10 cellular contexts compared by ENCODE assay signal in the genomic region with DNA sequence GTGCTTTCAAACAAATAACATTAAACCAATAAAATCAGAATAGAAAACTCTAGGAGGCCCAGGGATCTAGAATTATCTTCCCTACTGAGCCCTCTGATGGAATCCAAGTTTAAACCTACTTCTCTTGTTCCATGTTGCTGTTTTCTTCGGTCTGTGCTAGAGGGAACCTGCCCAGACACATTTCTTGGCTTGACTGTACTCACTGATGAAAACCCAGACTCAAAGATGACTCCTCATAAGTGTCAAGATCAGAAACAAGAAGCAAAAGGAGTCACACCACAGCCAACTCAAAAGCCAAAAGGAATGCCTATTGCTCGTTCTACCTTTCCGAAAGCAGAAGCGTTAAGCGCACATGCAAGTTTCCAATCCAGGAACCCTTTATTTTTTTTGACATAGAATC. TPM values are rescaled to one million over a fixed set of nuclear protein-coding genes. Genes with fewer than 3 reads are reported as not detected.
DNase-seq lines count a peak whose midpoint lies in the region; ATAC-seq, FAIRE-seq and TF ChIP-seq lines count a peak whose summit lies in the region.
"Had no signal": no experiment of that assay in that cellular context is flagged by ENCODE, and none has a peak within 500 bp of the region (broad histone marks: within the 10 kb centered on the region; RNA-seq: fewer than 3 reads in every experiment).

No MANE protein-coding gene starts in this region.

- WGBS in SK-N-SH (ENCODE audit: low lambda C conversion rate) = 92% methylated on average over 5 of the region's 5 CpGs
- 49% methylated on average over 5 of the region's 5 CpGs for WGBS in HepG2 (ENCODE audit: low lambda C conversion rate)
- WGBS in stomach, 5 donors = 84 to 91% (median 89%) methylated on average over 5 of the region's 5 CpGs

- H3F3A ChIP-seq in SK-N-SH (replicated peaks; ENCODE audit: insufficient read depth) = no peaks in the 10 kb centered on the region

- peak; percentile 43 for FAIRE-seq in HepG2 (lab: Jason Lieb, UNC)

- no peaks in the 10 kb centered on the region for H4K20me1 ChIP-seq in SK-N-SH (ENCODE audit: insufficient read depth)
- H4K20me1 ChIP-seq in HepG2 (ENCODE audit: insufficient read depth, low read length) = no peaks in the 10 kb centered on the region

- POLR2A ChIA-PET in SK-N-SH (lab: Yijun Ruan, JAX) (no interaction called here), HepG2 (lab: Yijun Ruan, JAX) (interaction anchor here (0.7 to 5.9 kb wide), 12 partner anchors 13 to 73 kb away, joined by 3 to 34 read pairs (median 5); a partner anchor contains a TSS)

- TF ChIP-seq RAD21 in SK-N-SH (IDR thresholded peaks at IDR 0.05; ENCODE audit: low read length) = no peak
- TF ChIP-seq RAD21 in HepG2 (CRISPR knock-in tag; IDR thresholded peaks at IDR 0.05) = no peak

- CTCF ChIA-PET in SK-N-SH (lab: Yijun Ruan, JAX) (interaction anchor here (2.2 to 2.8 kb wide), 2 partner anchors 23 to 31 kb away, joined by 7 to 13 read pairs; no protein-coding TSS in a partner anchor), HepG2 (lab: Yijun Ruan, JAX; ENCODE audit: low intra/inter-chr PET ratio, low total read pairs) (interaction anchor here (1.2 kb wide), 1 partner anchor 32 kb away, joined by 4 read pairs; a partner anchor contains a TSS)

- TF ChIP-seq POLR2A in HepG2 (IDR thresholded peaks at IDR 0.05; ENCODE audit: insufficient read depth in 1 of 2, low read depth in 2 of 2, low read length in 2 of 2) = no peak
- TF ChIP-seq POLR2A in stomach (IDR thresholded peaks at IDR 0.05) = no peak

- ATAC-seq in SK-N-SH treated with all-trans-retinoic acid at 6 μM for 48 hours = peak; percentile 34; the same call in 1 of the 3 replicates
- ATAC-seq in HepG2 = peak; percentile 3; the same call in 2 of the 3 replicates

- no peaks in the 10 kb centered on the region for H3K27me3 Mint-ChIP-seq in brain

- H3K4me3 Mint-ChIP-seq in brain = no peak overlapping the region

- H3K9ac ChIP-seq in SK-N-SH = no peak overlapping the region
- H3K9ac ChIP-seq in HepG2 (ENCODE audit: insufficient read depth, low read depth, low read length) = peak overlapping the region; percentile 66; the same call in 1 of the 2 replicates

- no peaks in the 10 kb centered on the region for H3K27me3 ChIP-seq in SK-N-SH (ENCODE audit: insufficient read depth)
- no peaks in the 10 kb centered on the region for H3K27me3 ChIP-seq in HepG2 (ENCODE audit: control insufficient read depth in 1 of 2, insufficient read depth in 2 of 2, low read length in 2 of 2)
- no peaks in the 10 kb centered on the region for H3K27me3 ChIP-seq in stomach
- H3K27me3 ChIP-seq: thyroid gland had no signal

- H3K9me3 ChIP-seq in SK-N-SH (no peaks in the 10 kb centered on the region), HepG2 (ENCODE audit: low read length) (no peaks in the 10 kb centered on the region), stomach (no peaks in the 10 kb centered on the region)
- H3K9me3 ChIP-seq: thyroid gland had no signal

- no peak overlapping the region for H2AFZ ChIP-seq in SK-N-SH (ENCODE audit: low read depth)
- H2AFZ ChIP-seq in HepG2 (ENCODE audit: low read length) = no peak overlapping the region

- BruUV-seq in HepG2 (replicated peaks; lab: Mats Ljungman, UMichigan) = TSS peak; percentile 52

- H3K4me1 ChIP-seq in SK-N-SH (ENCODE audit: control insufficient read depth in 1 of 2, insufficient read depth in 2 of 2, low read depth in 1 of 2, low read length in 1 of 2) (no peaks in the 10 kb centered on the region; a peak in 1 of 4 replicates), HepG2 (ENCODE audit: insufficient read depth, low read length) (peaks cover 54% of the 10 kb centered on the region), stomach (peaks cover 26 to 42% (median 34%) of the 10 kb centered on the region in 4 donors)

- H3K4me2 ChIP-seq in SK-N-SH = no peak overlapping the region
- H3K4me2 ChIP-seq in HepG2 (ENCODE audit: low read depth, low read length) = peak overlapping the region; percentile 96

- no peaks in the 10 kb centered on the region for H3K9me2 ChIP-seq in SK-N-SH

- peaks cover 49% of the 10 kb centered on the region for H3K79me2 ChIP-seq in SK-N-SH (ENCODE audit: insufficient read depth)
- peaks cover 53% of the 10 kb centered on the region for H3K79me2 ChIP-seq in HepG2 (ENCODE audit: insufficient read depth, low read length)

- H3K27ac Mint-ChIP-seq in brain = peak overlapping the region; percentile 68 to 93 (median 74)

- no peak overlapping the region; a peak in 1 of 4 replicates for H3K27ac ChIP-seq in SK-N-SH (ENCODE audit: low read depth in 2 of 2, low read length in 1 of 2)
- peak overlapping the region; percentile 88 for H3K27ac ChIP-seq in HepG2 (ENCODE audit: extremely low read length, insufficient read depth, low read length)
- H3K27ac ChIP-seq in stomach = peak overlapping the region; percentile 29 to 87 (median 85)

- no peak overlapping the region for H3K4me3 ChIP-seq in SK-N-SH (ENCODE audit: low read depth in 2 of 2, low read length in 1 of 2)
- peak overlapping the region; percentile 6 to 69 (median 13); a peak in 2 of 6 replicates for H3K4me3 ChIP-seq in HepG2 (replicated peaks in 1 of 3; ENCODE audit: insufficient read depth in 1 of 3, low read depth in 2 of 3, low read length in 3 of 3)
- no peak overlapping the region for H3K4me3 ChIP-seq in stomach
- H3K4me3 ChIP-seq: thyroid gland had no signal

- TF ChIP-seq CTCF in SK-N-SH (IDR thresholded peaks at IDR 0.05) (no peak), brain (conservative IDR thresholded peaks at IDR 0.05) (no peak), HepG2 (CRISPR knock-in tag; IDR thresholded peaks at IDR 0.05) (no peak), stomach (IDR thresholded peaks at IDR 0.05) (no peak)

- peaks cover 29% of the 10 kb centered on the region for H3K4me1 Mint-ChIP-seq in brain

- H3K9me3 Mint-ChIP-seq in brain = peaks cover 8 to 26% (median 15%) of the 10 kb centered on the region in 5 experiments

- peaks cover 67% of the 10 kb centered on the region for H3K36me3 Mint-ChIP-seq in brain

- in situ Hi-C loops in HepG2 (cut with HindIII; ENCODE audit: extremely low pct_ligation_motif_present, low pct_unique_long_range_greater_than_20kb) = no loop called here

- intact Hi-C loops in HepG2 (cut with micrococcal nuclease; ENCODE audit: unreplicated experiment) (no loop called here), stomach (cut with DNase I; ENCODE audit: low total_unique reads) (no loop called here)

- DNase-seq in SK-N-SH (no peak), HepG2 (ENCODE audit: low spot score) (no peak), stomach (no peak), GM03348 (ENCODE audit: low spot score) (no peak), UCSD-AML1 (lab: John Stamatoyannopoulos, UW; ENCODE audit: unreplicated experiment) (no peak), NCI-H2081 treated with DMSO at 0.1 percent for 48 hours (lab: John Stamatoyannopoulos, UW) (no peak)
- DNase-seq: NCI-H446, thyroid gland had no signal

- TF ChIP-seq EP300 in SK-N-SH (IDR thresholded peaks at IDR 0.05; ENCODE audit: borderline replicate concordance in 1 of 2, low read depth in 1 of 2, low read length in 1 of 2) (no peak), HepG2 (IDR thresholded peaks at IDR 0.05; ENCODE audit: low read depth in 2 of 2, low read length in 2 of 2) (no peak), HepG2 (CRISPR knock-in tag; IDR thresholded peaks at IDR 0.05; ENCODE audit: borderline replicate concordance) (no peak), stomach (IDR thresholded peaks at IDR 0.05) (no peak)

- H3K36me3 ChIP-seq in SK-N-SH (replicated peaks in 1 of 2; ENCODE audit: control insufficient read depth in 1 of 2, insufficient read depth in 2 of 2, low read length in 1 of 2) (peaks cover 0 to 17% of the 10 kb centered on the region in 2 experiments), HepG2 (replicated peaks in 1 of 2; ENCODE audit: control insufficient read depth in 1 of 2, insufficient read depth in 2 of 2, low read length in 2 of 2) (peaks cover 0 to 10% of the 10 kb centered on the region in 2 experiments; a peak in 4 of 5 replicates), stomach (peaks cover 10 to 36% (median 29%) of the 10 kb centered on the region in 4 donors)

TF ChIP-seq in SK-N-SH treated with all-trans-retinoic acid at 6 μM for 48 hours, 23 proteins besides CTCF, POLR2A, EP300 and RAD21 (continues in another document):
- no peak for TF ChIP-seq PPARA (CRISPR knock-in tag; IDR thresholded peaks at IDR 0.05; ENCODE audit: borderline replicate concordance)

TF ChIP-seq in SK-N-SH, 30 proteins besides CTCF, POLR2A, EP300 and RAD21 (continues in another document):
- TF ChIP-seq FOXJ3 (CRISPR knock-in tag; IDR thresholded peaks at IDR 0.05) = no peak

RNA-seq across cellular contexts. Expression of a gene that starts 31.6 kb away (rescaled TPM):
- polyA plus RNA-seq in SK-N-SH (2012; rRNA removed) = 22.2 and 28.0 TPM in 2 replicates
- polyA plus RNA-seq in SK-N-SH (2012; cell fraction: cytosol; rRNA removed) = 10.0 and 16.0 TPM in 2 replicates
- 63.8 and 75.9 TPM in 2 replicates for polyA plus RNA-seq in SK-N-SH (2012; cell fraction: nucleus; rRNA removed)
- polyA plus RNA-seq in brain (ENCODE audit: insufficient read depth, low read depth, low replicate concordance) = 56.1 TPM
- 24.0 and 53.3 TPM in 2 replicates for total RNA-seq in HepG2 (2016; rRNA removed; fragmentation: Illumina TruSeq; extraction: Trizol)
- 52.3 and 54.3 TPM in 2 replicates for total RNA-seq in HepG2 (2016; cell fraction: cytosol; rRNA removed; fragmentation: Illumina TruSeq; extraction: Trizol; ENCODE audit: low read depth)
- 21.9 and 52.8 TPM in 2 replicates for total RNA-seq in HepG2 (2016; cell fraction: insoluble cytoplasmic fraction; rRNA removed; fragmentation: Illumina TruSeq; extraction: Trizol)
- 34.5 and 35.0 TPM in 2 replicates for total RNA-seq in HepG2 (2016; cell fraction: membrane; rRNA removed; fragmentation: Illumina TruSeq; extraction: Trizol)
- 54.5 and 63.6 TPM in 2 replicates for total RNA-seq in HepG2 (2016; cell fraction: nucleus; rRNA removed; fragmentation: Illumina TruSeq; extraction: Trizol)
- polyA plus RNA-seq in HepG2 (2011; rRNA removed) = 40.4 and 58.7 TPM in 2 replicates
- 31.5 and 35.0 TPM in 2 replicates for polyA plus RNA-seq in HepG2 (2011; cell fraction: cytosol; rRNA removed)
- polyA plus RNA-seq in HepG2 (2011; cell fraction: nucleus; rRNA removed) = 134 and 142 TPM in 2 replicates
- polyA plus RNA-seq in HepG2 (2012) = 70.2 and 73.6 TPM in 2 replicates
- 6.4 and 7.0 TPM in 2 replicates for polyA plus RNA-seq in HepG2 (2016; cell fraction: cytosol; fragmentation: Illumina TruSeq; extraction: Trizol; ENCODE audit: low read depth)
- 18.1 and 20.4 TPM in 2 replicates for polyA plus RNA-seq in HepG2 (2016; cell fraction: insoluble cytoplasmic fraction; fragmentation: Illumina TruSeq; extraction: Trizol; ENCODE audit: low read depth)
- 15.1 and 16.0 TPM in 2 replicates for polyA plus RNA-seq in HepG2 (2016; cell fraction: membrane; fragmentation: Illumina TruSeq; extraction: Trizol; ENCODE audit: low read depth)
- 85.3 and 87.4 TPM in 2 replicates for polyA plus RNA-seq in HepG2 (2016; cell fraction: nucleus; fragmentation: Illumina TruSeq; extraction: Trizol; ENCODE audit: insufficient read depth, low read depth)
- 122 and 226 TPM in 2 replicates for polyA minus RNA-seq in HepG2 (2011; rRNA and poly(A)+ RNA removed; ENCODE audit: low replicate concordance)
- 53.2 and 65.6 TPM in 2 replicates for polyA minus RNA-seq in HepG2 (2011; cell fraction: cytosol; rRNA and poly(A)+ RNA removed)
- polyA minus RNA-seq in HepG2 (2011; cell fraction: nucleus; rRNA and poly(A)+ RNA removed) = 49.2 and 66.6 TPM in 2 replicates
- 100 to 1,000 TPM in 1 of 5 donors, 10 to 100 TPM in 4; 44.9 to 223 (median 56.2) TPM for total RNA-seq in stomach
- 10 to 100 TPM; 15.6 to 30.3 (median 24.0) TPM for polyA plus RNA-seq in stomach

Comparison
In these comparisons a context has a peak if more than half of its experiments do, and no peak if none do; other contexts are left out.
1. H3K27ac ChIP-seq: peak in HepG2 (single experiment) and stomach (5 of 5); none in SK-N-SH (0 of 2).
2. H3K4me3 ChIP-seq: peak in HepG2 (3 of 3); none in SK-N-SH (0 of 2) and stomach (0 of 4).